ENCODE assay signal across 13 cellular contexts in genomic region chr3:66763294-66763693, GRCh38.
DNase-seq lines count a peak whose midpoint lies in the region; ATAC-seq and TF ChIP-seq lines count a peak whose summit lies in the region.
"Had no signal": no experiment of that assay in that cellular context is flagged by ENCODE, and none has a peak within 500 bp of the region (broad histone marks: within the 10 kb centered on the region; RNA-seq: fewer than 3 reads in every experiment).

No MANE protein-coding gene starts in this region.

- H3K27ac ChIP-seq in mesenchymal stem cell (ENCODE audit: low read length, poor library complexity, severe bottlenecking): no peak overlapping the region
- H3K27ac ChIP-seq: ovary had no signal

- H3K9me3 ChIP-seq in MG63: no peaks in the 10 kb centered on the region
- no peaks in the 10 kb centered on the region for H3K9me3 ChIP-seq in mesenchymal stem cell (ENCODE audit: control insufficient read depth, low read length)
- H3K9me3 ChIP-seq: ovary had no signal

- H3K27me3 ChIP-seq in MG63: no peaks in the 10 kb centered on the region
- no peaks in the 10 kb centered on the region for H3K27me3 ChIP-seq in mesenchymal stem cell (ENCODE audit: control insufficient read depth in 1 of 2, insufficient read depth in 1 of 2, low read length in 2 of 2)
- H3K27me3 ChIP-seq: ovary had no signal

- no peak overlapping the region for H2AFZ ChIP-seq in mesenchymal stem cell (ENCODE audit: low read depth, low read length)

- H3K4ac ChIP-seq in mesenchymal stem cell (ENCODE audit: low read depth in 1 of 2, low read length in 2 of 2): no peak overlapping the region

- 95% methylated on average over 2 of the region's 4 CpGs for WGBS in mesenchymal stem cell

- no peak overlapping the region for H4K8ac ChIP-seq in mesenchymal stem cell (ENCODE audit: low read length)

- no peak for ATAC-seq in HG02642 (IDR thresholded peaks at IDR 0.05; ENCODE audit: poor library complexity, unreplicated experiment)

- no peak overlapping the region for H2BK120ac ChIP-seq in mesenchymal stem cell (ENCODE audit: low read depth, low read length)

- no peak overlapping the region for H3K4me2 ChIP-seq in mesenchymal stem cell (ENCODE audit: low read length, poor library complexity, severe bottlenecking)

- H3K4me3 ChIP-seq in MG63: no peak overlapping the region
- no peak overlapping the region for H3K4me3 ChIP-seq in mesenchymal stem cell (ENCODE audit: insufficient read depth in 1 of 2, low read depth in 1 of 2, low read length in 2 of 2)
- H3K4me3 ChIP-seq: ovary had no signal

- no peak overlapping the region for H2BK5ac ChIP-seq in mesenchymal stem cell (ENCODE audit: low read depth, low read length, poor library complexity, severe bottlenecking)

- H3K79me1 ChIP-seq in mesenchymal stem cell (replicated peaks; ENCODE audit: low read length, poor library complexity, severe bottlenecking): no peaks in the 10 kb centered on the region

- no peak for TF ChIP-seq CTCF in AG09319 (IDR thresholded peaks at IDR 0.05; ENCODE audit: low read depth, low read length)

- no peak overlapping the region for H3K23ac ChIP-seq in mesenchymal stem cell (ENCODE audit: low read length in 2 of 2)

- DNase-seq in AG09319 (ENCODE audit: extremely low read depth, low read depth) (peak; percentile 61), MG63 (peak; percentile 65), dedifferentiated amniotic fluid mesenchymal stem cell (ENCODE audit: extremely low spot score) (peak; percentile 86), mesenchymal stem cell (peak; percentile 18), NCI-H510A (lab: John Stamatoyannopoulos, UW) (no peak), NCI-H2227 treated with DMSO at 0.1 percent for 48 hours (lab: John Stamatoyannopoulos, UW) (no peak), NK-92 (lab: John Stamatoyannopoulos, UW; ENCODE audit: unreplicated experiment) (no peak)
- DNase-seq: activated B cell treated with CpG ODN at 0.5 μM for 24 hours; activated T-cell treated with anti-CD3 and anti-CD28 coated beads, Interleukin-2, amount 50 U/mL, for 24 hours; glutamatergic neuron; NCI-H2107 had no signal

- H2BK12ac ChIP-seq in mesenchymal stem cell (ENCODE audit: low read length in 2 of 2): no peak overlapping the region

- no peaks in the 10 kb centered on the region for H3K4me1 ChIP-seq in mesenchymal stem cell (ENCODE audit: control insufficient read depth, insufficient read depth, low read depth, low read length)

- no peak overlapping the region for H3K14ac ChIP-seq in mesenchymal stem cell (ENCODE audit: low read length in 2 of 2)

- no peak overlapping the region for H3K9ac ChIP-seq in mesenchymal stem cell (ENCODE audit: low read length)

- no peak overlapping the region for H3K18ac ChIP-seq in mesenchymal stem cell (ENCODE audit: low read depth in 1 of 2, low read length in 2 of 2)

- no peaks in the 10 kb centered on the region for H3K36me3 ChIP-seq in MG63
- H3K36me3 ChIP-seq in mesenchymal stem cell (ENCODE audit: control insufficient read depth in 1 of 2, insufficient read depth in 2 of 2, low read depth in 1 of 2, low read length in 2 of 2): no peaks in the 10 kb centered on the region
- H3K36me3 ChIP-seq: ovary had no signal

- H4K91ac ChIP-seq in mesenchymal stem cell (ENCODE audit: low read length): no peak overlapping the region

- no peak overlapping the region for H2BK15ac ChIP-seq in mesenchymal stem cell (ENCODE audit: low read depth, poor library complexity, severe bottlenecking)

- H2AK5ac ChIP-seq in mesenchymal stem cell (ENCODE audit: low read length, severe bottlenecking): no peak overlapping the region

Comparison
In these comparisons a context has a peak if more than half of its experiments do, and no peak if none do; other contexts are left out.
1. DNase-seq: peak in AG09319 (single experiment), MG63 (single experiment), dedifferentiated amniotic fluid mesenchymal stem cell (single experiment) and mesenchymal stem cell (single experiment); none in NCI-H510A (single experiment), NCI-H2227 treated with DMSO at 0.1 percent for 48 hours (single experiment) and NK-92 (single experiment).